8 cellular contexts compared by ENCODE assay signal in the genomic region with DNA sequence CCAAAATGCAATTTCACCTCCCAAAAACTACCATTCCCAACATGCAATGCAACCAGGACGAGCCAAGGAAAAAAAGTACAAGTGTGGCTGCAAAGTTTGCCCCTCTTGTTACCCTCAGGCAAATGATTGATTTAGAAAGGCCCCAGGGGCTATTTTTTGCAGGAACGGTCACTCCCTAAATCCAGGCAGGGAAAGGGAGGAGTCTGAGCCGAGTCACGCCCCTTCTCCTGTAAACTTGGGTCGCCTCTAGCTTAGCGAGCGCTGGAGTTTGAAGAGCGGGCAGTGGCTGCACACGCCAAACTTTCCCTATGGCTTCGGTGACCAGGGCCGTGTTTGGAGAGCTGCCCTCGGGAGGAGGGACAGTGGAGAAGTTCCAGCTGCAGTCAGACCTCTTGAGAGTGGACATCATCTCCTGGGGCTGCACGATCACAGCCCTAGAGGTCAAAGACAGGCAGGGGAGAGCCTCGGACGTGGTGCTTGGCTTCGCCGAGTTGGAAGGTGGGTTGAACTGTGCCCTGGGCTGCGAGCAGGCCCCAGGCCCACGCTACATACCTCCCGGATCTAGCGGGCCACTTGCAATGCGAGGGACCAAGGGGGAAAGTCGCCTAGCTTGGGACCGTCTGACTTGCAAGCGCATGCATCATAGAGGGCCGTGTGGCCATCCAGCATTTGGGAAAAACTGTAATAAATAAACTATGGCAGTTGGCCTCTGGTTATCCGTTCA. TPM values are rescaled to one million over a fixed set of nuclear protein-coding genes. Genes with fewer than 3 reads are reported as not detected.
DNase-seq lines count a peak whose midpoint lies in the region; ATAC-seq and TF ChIP-seq lines count a peak whose summit lies in the region.

A gene (plus strand): TSS at position 261 of the 724 bp plus-strand sequence. CDS start 48 bp downstream, at position 309.

- peak; percentile 38 to 70 for TF ChIP-seq POLR2A in gastrocnemius medialis (IDR thresholded peaks at IDR 0.05)

- peak; percentile 74 for DNase-seq in A172 (ENCODE audit: low spot score)
- DNase-seq in HuH-7.5 (ENCODE audit: low spot score) = peak; percentile 64
- DNase-seq in caudate nucleus (lab: John Stamatoyannopoulos, UW) = peak in 54 of 61 donors; percentile 4 to 64 (median 26)
- DNase-seq in gastrocnemius medialis = peak; percentile 79 to 89

- H3K9me3 Mint-ChIP-seq in T-helper 1 cell treated with Interleukin-12 subunit alpha and Interleukin-12 subunit beta and Interleukin-4 antibody, amounts not matched to agents 30 μg/mL and 1 μg/mL, for 36 hours = no peaks in the 10 kb centered on the region

- H3K9me3 ChIP-seq in iPS-20b (ENCODE audit: insufficient read depth, low read depth, low read length) = no peaks in the 10 kb centered on the region
- H3K9me3 ChIP-seq in gastrocnemius medialis = no peaks in the 10 kb centered on the region

- H3K9ac ChIP-seq in iPS-20b (ENCODE audit: low read depth, low read length) = peak within 1 kb of the TSS; percentile 86

- H3K4me1 ChIP-seq in iPS-20b (ENCODE audit: insufficient read depth, low read length) (peaks cover 10% of the 10 kb centered on the region), gastrocnemius medialis (peaks cover 13 to 23% of the 10 kb centered on the region in 2 donors)

- H3K36me3 Mint-ChIP-seq in T-helper 1 cell treated with Interleukin-12 subunit alpha and Interleukin-12 subunit beta and Interleukin-4 antibody, amounts not matched to agents 30 μg/mL and 1 μg/mL, for 36 hours (ENCODE audit: low read depth) = peaks cover 18% of the 10 kb centered on the region

- ATAC-seq in GM18907 (IDR thresholded peaks at IDR 0.05; ENCODE audit: unreplicated experiment) (peak; percentile 57), gastrocnemius medialis (peak; percentile 81 to 96), HG03025 (IDR thresholded peaks at IDR 0.05; ENCODE audit: low FRiP score, unreplicated experiment) (no peak)

- H3K36me3 ChIP-seq in iPS-20b (ENCODE audit: insufficient read depth, low read depth, low read length) = no peaks in the 10 kb centered on the region
- H3K36me3 ChIP-seq in gastrocnemius medialis = no peaks in the 10 kb centered on the region

- H3K4me1 Mint-ChIP-seq in T-helper 1 cell treated with Interleukin-12 subunit alpha and Interleukin-12 subunit beta and Interleukin-4 antibody, amounts not matched to agents 30 μg/mL and 1 μg/mL, for 36 hours (ENCODE audit: low read depth) = peaks cover 60% of the 10 kb centered on the region

- H3K4me3 ChIP-seq in iPS-20b (ENCODE audit: low read length) (peak within 1 kb of the TSS; percentile 94), gastrocnemius medialis (peak within 1 kb of the TSS; percentile 63 to 76 (median 75))

- H3K27me3 Mint-ChIP-seq in T-helper 1 cell treated with Interleukin-12 subunit alpha and Interleukin-12 subunit beta and Interleukin-4 antibody, amounts not matched to agents 30 μg/mL and 1 μg/mL, for 36 hours (ENCODE audit: low read depth) = no peaks in the 10 kb centered on the region

- no peak within 1 kb of the TSS for H3K27ac ChIP-seq in caudate nucleus (ENCODE audit: low read depth, low read length)
- no peak within 1 kb of the TSS for H3K27ac ChIP-seq in iPS-20b (ENCODE audit: low read length)
- peak within 1 kb of the TSS; percentile 73 to 81 (median 78) for H3K27ac ChIP-seq in gastrocnemius medialis

- in situ Hi-C loops in gastrocnemius medialis (cut with MboI; ENCODE audit: low sequenced_read_pairs in 4 of 4) = loop anchor here in 2 of 4 donors (10.0 kb wide), 1 partner anchor 61 kb away; a partner anchor contains a TSS

- intact Hi-C loops in gastrocnemius medialis (cut with DNase I; ENCODE audit: low total_unique reads) = loop anchor here (2.0 to 5.0 kb wide), 5 partner anchors 56 to 289 kb away; a partner anchor contains a TSS

- no peaks in the 10 kb centered on the region for H3K27me3 ChIP-seq in iPS-20b (ENCODE audit: insufficient read depth, low read length)
- H3K27me3 ChIP-seq in gastrocnemius medialis = no peaks in the 10 kb centered on the region

- TF ChIP-seq CTCF in gastrocnemius medialis (IDR thresholded peaks at IDR 0.05 in 4 of 5, conservative IDR thresholded peaks at IDR 0.05 in 1 of 5) = no peak

- peak within 1 kb of the TSS; percentile 91 for H3K27ac Mint-ChIP-seq in T-helper 1 cell treated with Interleukin-12 subunit alpha and Interleukin-12 subunit beta and Interleukin-4 antibody, amounts not matched to agents 30 μg/mL and 1 μg/mL, for 36 hours

- H3K4me3 Mint-ChIP-seq in T-helper 1 cell treated with Interleukin-12 subunit alpha and Interleukin-12 subunit beta and Interleukin-4 antibody, amounts not matched to agents 30 μg/mL and 1 μg/mL, for 36 hours = peak within 1 kb of the TSS; percentile 83

RNA-seq across cellular contexts. Expression of the gene that starts here (rescaled TPM):
- total RNA-seq in A172 (2014; rRNA removed; shearing (Covaris generic)) = 7.1 and 21.8 TPM in 2 replicates
- total RNA-seq in gastrocnemius medialis = 10 to 100 TPM in 3 of 4 donors, 1 to 10 TPM in 1; 5.3 to 16.9 (median 14.9) TPM

Comparison
In these comparisons a context has a peak if more than half of its experiments do, and no peak if none do; other contexts are left out.
1. DNase-seq: peak in every context shown above with its lines; median percentile 84 in gastrocnemius medialis; 74 in A172; 64 in HuH-7.5; 26 in caudate nucleus.
2. H3K27ac ChIP-seq: peak in gastrocnemius medialis (4 of 4); none in caudate nucleus (single experiment) and iPS-20b (single experiment).